8 cellular contexts compared by ENCODE assay signal in genomic region chr12:33376153-33376552, GRCh38.
"Had no signal": no experiment of that assay in that cellular context is flagged by ENCODE, and none has a peak within 500 bp of the region (broad histone marks: within the 10 kb centered on the region; RNA-seq: fewer than 3 reads in every experiment).

No MANE protein-coding gene starts in this region.

- ATAC-seq: GM23338, HCT116, HepG2 had no signal

- H2AFZ ChIP-seq: GM23338 had no signal

- FAIRE-seq: HepG2 had no signal

- DNase-seq: H7, HFFc6, KG1 had no signal

- H3K4me3 ChIP-seq: GM23338, HAP-1 had no signal

- H3K4me1 ChIP-seq: HAP-1 had no signal

- H3K9me3 ChIP-seq: HAP-1 had no signal

- H3K27ac ChIP-seq: HL-60 had no signal

- H3K4me2 ChIP-seq: GM23338 had no signal

- H3K36me3 ChIP-seq: HAP-1 had no signal
